Comparison of ENCODE assay signal across 20 cellular contexts in the genomic region with DNA sequence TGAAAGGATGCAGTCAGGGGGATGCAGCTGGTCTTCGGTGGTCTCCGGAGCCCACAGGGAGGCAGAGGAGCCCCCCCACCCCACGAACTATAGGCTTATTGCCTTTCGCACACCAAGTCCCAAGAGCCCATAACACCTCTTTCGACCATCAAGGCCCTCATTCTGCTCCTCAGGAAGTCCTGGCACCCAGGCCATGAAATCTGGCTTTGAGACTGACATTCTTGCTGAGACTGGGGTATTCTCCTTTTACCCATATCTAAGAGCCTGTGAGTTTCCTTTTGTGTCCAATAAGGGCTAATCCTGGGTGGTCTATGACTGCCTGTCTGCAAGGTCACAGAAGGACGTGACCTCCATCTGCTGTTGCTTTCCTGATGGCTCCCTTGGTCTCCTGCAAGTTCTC.
"Had no signal": no experiment of that assay in that cellular context is flagged by ENCODE, and none has a peak within 500 bp of the region (broad histone marks: within the 10 kb centered on the region; RNA-seq: fewer than 3 reads in every experiment).

No MANE protein-coding gene starts in this region.

- H3K4me3 Mint-ChIP-seq: activated CD4-positive, alpha-beta memory T cell treated with anti-CD3 and anti-CD28 coated beads for 36 hours; activated naive CD8-positive, alpha-beta T cell; activated T-helper 1 cell treated with anti-CD3 and anti-CD28 coated beads, Interleukin-12 subunit alpha, Interleukin-12 subunit beta, Interleukin-2, Interleukin-4 antibody, amounts not matched to agents 30 ng/mL and 10 ng/mL and 1 ng/mL, durations not matched to agents 14 hours and 24 hours and 36 hours; memory B cell; naive thymus-derived CD8-positive, alpha-beta T cell; T-helper 2 cell treated with Interferon-gamma antibody and Interleukin-4, amounts not matched to agents 5 μg/mL and 100 μg/mL, for 36 hours had no signal

- H3K9me3 ChIP-seq: body of pancreas, gastrocnemius medialis, heart left ventricle, tibial artery, uterus had no signal

- H3K27ac Mint-ChIP-seq: activated CD4-positive, alpha-beta memory T cell treated with anti-CD3 and anti-CD28 coated beads for 36 hours; activated naive CD8-positive, alpha-beta T cell; memory B cell; T-helper 2 cell treated with Interferon-gamma antibody and Interleukin-4, amounts not matched to agents 5 μg/mL and 100 μg/mL, for 36 hours had no signal

- H3K4me3 ChIP-seq: body of pancreas, gastrocnemius medialis, heart left ventricle, tibial artery, uterus had no signal

- H3K9me3 Mint-ChIP-seq: activated CD4-positive, alpha-beta memory T cell treated with anti-CD3 and anti-CD28 coated beads for 36 hours; activated T-helper 1 cell treated with anti-CD3 and anti-CD28 coated beads, Interleukin-12 subunit alpha, Interleukin-12 subunit beta, Interleukin-2, Interleukin-4 antibody, amounts not matched to agents 30 ng/mL and 10 ng/mL and 1 ng/mL, durations not matched to agents 14 hours and 24 hours and 36 hours; memory B cell; naive thymus-derived CD8-positive, alpha-beta T cell; T-helper 2 cell treated with Interferon-gamma antibody and Interleukin-4, amounts not matched to agents 5 μg/mL and 100 μg/mL, for 36 hours had no signal

- ATAC-seq: body of pancreas; gastrocnemius medialis; heart left ventricle; left ventricle myocardium superior; naive thymus-derived CD8-positive, alpha-beta T cell had no signal

- H3K27me3 ChIP-seq: body of pancreas, gastrocnemius medialis, heart left ventricle, tibial artery, uterus had no signal

- H3K36me3 ChIP-seq: gastrocnemius medialis, heart left ventricle, tibial artery, uterus had no signal

- H3K27ac ChIP-seq: body of pancreas, gastrocnemius medialis, heart left ventricle, tibial artery, uterus had no signal

- H3K36me3 Mint-ChIP-seq: activated naive CD8-positive, alpha-beta T cell; memory B cell; naive thymus-derived CD8-positive, alpha-beta T cell had no signal

- H3K27me3 Mint-ChIP-seq: activated CD4-positive, alpha-beta memory T cell treated with anti-CD3 and anti-CD28 coated beads for 36 hours; activated naive CD8-positive, alpha-beta T cell; memory B cell; naive thymus-derived CD8-positive, alpha-beta T cell had no signal

- DNase-seq: activated CD4-positive, alpha-beta memory T cell treated with anti-CD3 and anti-CD28 coated beads for 36 hours; activated T-cell treated with anti-CD3 and anti-CD28 coated beads for 4 hours; body of pancreas; central memory CD4-positive, alpha-beta T cell; erythroblast; gastrocnemius medialis; heart left ventricle; left ventricle myocardium superior; naive thymus-derived CD8-positive, alpha-beta T cell; occipital lobe; stimulated activated CD4-positive, alpha-beta T cell treated with anti-CD3 and anti-CD28 coated beads, Interleukin-12 subunit alpha, Interleukin-12 subunit beta, amount 100 ng/mL, for 4 hours; stimulated activated CD4-positive, alpha-beta T cell treated with anti-CD3 and anti-CD28 coated beads, Interleukin-1b, Interleukin-23, amount 100 ng/mL, for 48 hours; stimulated activated CD8-positive, alpha-beta memory T cell treated with anti-CD3 and anti-CD28 coated beads, Interleukin-4, amount 100 ng/mL, for 48 hours; stimulated activated naive CD4-positive, alpha-beta T cell treated with Interleukin-2 at 50 U/mL for 16 hours; tibial artery; uterus had no signal
